In the genomic region with DNA sequence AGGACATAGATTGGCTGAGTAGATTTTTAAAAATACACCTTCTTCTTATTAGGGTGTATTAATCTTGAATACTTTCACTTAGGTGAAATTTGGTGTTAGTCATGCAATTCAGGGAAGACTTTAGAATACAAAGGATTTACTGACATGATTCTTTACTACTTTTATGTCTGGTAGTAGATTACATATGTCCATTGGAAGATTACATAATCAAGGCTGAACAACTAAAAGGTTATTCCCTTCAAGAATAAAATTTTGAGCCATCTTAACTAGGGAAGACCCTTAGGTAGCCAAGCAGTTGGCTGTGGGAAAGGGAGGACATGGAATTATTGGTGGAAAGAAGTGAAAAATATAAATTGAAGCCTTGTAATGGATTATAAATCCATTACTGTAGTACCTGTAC, we compare ENCODE assay signal across 22 cellular contexts.
"Had no signal": no experiment of that assay in that cellular context is flagged by ENCODE, and none has a peak within 500 bp of the region (broad histone marks: within the 10 kb centered on the region; RNA-seq: fewer than 3 reads in every experiment).

No MANE protein-coding gene starts in this region.

- H3K9me3 ChIP-seq: neutrophil, psoas muscle, testis, upper lobe of right lung, vagina had no signal

- H3K79me2 ChIP-seq: hepatocyte had no signal

- ATAC-seq: esophagus mucosa; naive thymus-derived CD4-positive, alpha-beta T cell; psoas muscle; sciatic nerve; stimulated activated naive B cell treated with anti-CD40 and anti-IgM and Interleukin-4, amounts not matched to agents 10 μg/mL and 1 μg/mL and 100 μg/mL, for 72 hours; stimulated activated naive CD8-positive, alpha-beta T cell treated with anti-CD3 and anti-CD28 coated beads, Interleukin-15, amount 100 ng/mL, for 72 hours; upper lobe of right lung had no signal

- H3K36me3 ChIP-seq: neutrophil, tibial nerve, upper lobe of right lung, vagina had no signal

- H3K4me2 ChIP-seq: hepatocyte had no signal

- H2AFZ ChIP-seq: hepatocyte had no signal

- DNase-seq: effector CD4-positive, alpha-beta T cell; endodermal cell; head of caudate nucleus; kidney glomerular epithelial cell; naive thymus-derived CD4-positive, alpha-beta T cell; nephron progenitor cell; psoas muscle; retina; stimulated activated CD4-positive, alpha-beta T cell treated with anti-CD3 and anti-CD28 coated beads, Interleukin-2, amount 100 ng/mL, for 24 hours; stimulated activated CD4-positive, alpha-beta T cell treated with anti-CD3 and anti-CD28 coated beads, Interleukin-4, amount 100 ng/mL, for 4 hours; stimulated activated naive B cell treated with anti-CD40 and anti-IgM and Interleukin-4, amounts not matched to agents 10 μg/mL and 1 μg/mL and 100 μg/mL, for 72 hours; stimulated activated naive CD8-positive, alpha-beta T cell treated with anti-CD3 and anti-CD28 coated beads, Interleukin-15, amount 100 ng/mL, for 72 hours; testis; upper lobe of right lung had no signal

- H3K27ac ChIP-seq: coronary artery, hepatocyte, neutrophil, psoas muscle, skin epidermis, testis, tibial nerve, upper lobe of right lung, vagina had no signal

- H3K4me3 ChIP-seq: coronary artery, hepatocyte, psoas muscle, skin epidermis, testis, tibial nerve, upper lobe of right lung, vagina had no signal

- H3K27me3 ChIP-seq: hepatocyte, neutrophil, testis, tibial nerve, upper lobe of right lung, vagina had no signal

- H3K4me1 ChIP-seq: psoas muscle, testis, tibial nerve, upper lobe of right lung, vagina had no signal
